8 cellular contexts compared by ENCODE assay signal in genomic region chr14:60090864-60091519, GRCh38. TPM values are rescaled to one million over a fixed set of nuclear protein-coding genes. Genes with fewer than 3 reads are reported as not detected.
DNase-seq lines count a peak whose midpoint lies in the region; ATAC-seq, FAIRE-seq and TF ChIP-seq lines count a peak whose summit lies in the region.

No MANE protein-coding gene starts in this region.

- H3K4me3 Mint-ChIP-seq in activated T-cell treated with anti-CD3 and anti-CD28 coated beads, Interleukin-2, amount 50 U/mL, for 72 hours = peak overlapping the region; percentile 91 to 98
- peak overlapping the region; percentile 94 to 97 (median 94) for H3K4me3 Mint-ChIP-seq in nephron

- H3K9me3 Mint-ChIP-seq in activated T-cell treated with anti-CD3 and anti-CD28 coated beads, Interleukin-2, amount 50 U/mL, for 72 hours = peaks cover 0 to 2% of the 10 kb centered on the region in 2 donors
- no peaks in the 10 kb centered on the region for H3K9me3 Mint-ChIP-seq in nephron

- H3K4me3 ChIP-seq in GM12865 (ENCODE audit: low read depth, low read length) = peak overlapping the region; percentile 68

- TF ChIP-seq CTCF in GM12865 (IDR thresholded peaks at IDR 0.05; ENCODE audit: insufficient read depth, low read depth, low read length, missing control alignments) (no peak), nephron (IDR thresholded peaks at IDR 0.05; ENCODE audit: unreplicated experiment in 3 of 3) (no peak)

- peaks cover 39% of the 10 kb centered on the region for H3K4me1 Mint-ChIP-seq in activated T-cell treated with anti-CD3 and anti-CD28 coated beads, Interleukin-2, amount 50 U/mL, for 72 hours (ENCODE audit: low read depth)
- peaks cover 42% of the 10 kb centered on the region for H3K4me1 Mint-ChIP-seq in nephron

- H3K36me3 Mint-ChIP-seq in activated T-cell treated with anti-CD3 and anti-CD28 coated beads, Interleukin-2, amount 50 U/mL, for 72 hours (ENCODE audit: insufficient read depth in 2 of 2) = peaks cover 7% of the 10 kb centered on the region in 2 donors
- H3K36me3 Mint-ChIP-seq in nephron (ENCODE audit: low read depth) = peaks cover 4% of the 10 kb centered on the region

- DNase-seq in ACHN = peak; percentile 61
- peak; percentile 61 for DNase-seq in GM12865 (ENCODE audit: low read depth)
- peak; percentile 24 for DNase-seq in NCI-H510A (lab: John Stamatoyannopoulos, UW)
- peak; percentile 10 to 11 for DNase-seq in activated T-cell treated with anti-CD3 and anti-CD28 coated beads, Interleukin-2, amount 50 U/mL, for 72 hours
- peak; percentile 15 to 19 for DNase-seq in frontal cortex (ENCODE audit: low spot score in 2 of 2)

- in situ Hi-C loops in ACHN (cut with HindIII; ENCODE audit: low pct_ligation_motif_present, low pct_unique_long_range_greater_than_20kb, low sequenced_read_pairs) = no loop called here

- no peak for ATAC-seq in activated T-cell treated with anti-CD3 and anti-CD28 coated beads, Interleukin-2, amount 50 U/mL, for 72 hours (replicated peaks in 1 of 2)
- ATAC-seq in GM21381 (IDR thresholded peaks at IDR 0.05; ENCODE audit: unreplicated experiment) = no peak
- no peak for ATAC-seq in GM19395 (IDR thresholded peaks at IDR 0.05; ENCODE audit: unreplicated experiment)

- no peak for FAIRE-seq in frontal cortex (lab: Jason Lieb, UNC)

- H3K27ac Mint-ChIP-seq in activated T-cell treated with anti-CD3 and anti-CD28 coated beads, Interleukin-2, amount 50 U/mL, for 72 hours = peak overlapping the region; percentile 98
- H3K27ac Mint-ChIP-seq in nephron = peak overlapping the region; percentile 98

- no peaks in the 10 kb centered on the region for H3K27me3 Mint-ChIP-seq in activated T-cell treated with anti-CD3 and anti-CD28 coated beads, Interleukin-2, amount 50 U/mL, for 72 hours (ENCODE audit: low read depth)
- H3K27me3 Mint-ChIP-seq in nephron (ENCODE audit: low read depth) = no peaks in the 10 kb centered on the region

RNA-seq across cellular contexts. Expression of gene PCNX4, which starts 0.7 kb away (rescaled TPM):
- 10 to 100 TPM; 36.1 to 45.4 TPM for total RNA-seq in activated T-cell treated with anti-CD3 and anti-CD28 coated beads, Interleukin-2, amount 50 U/mL, for 72 hours
- 98.6 TPM for total RNA-seq in frontal cortex

Comparison
In these comparisons a context has a peak if more than half of its experiments do, and no peak if none do; other contexts are left out.
1. DNase-seq: peak in every context shown above with its lines; median percentile 61 in ACHN; 61 in GM12865; 24 in NCI-H510A; 17 in frontal cortex; 10 in activated T-cell treated with anti-CD3 and anti-CD28 coated beads, Interleukin-2, amount 50 U/mL, for 72 hours.